ENCODE assay signal across 7 cellular contexts in genomic region chr12:33547084-33547483, GRCh38.
"Had no signal": no experiment of that assay in that cellular context is flagged by ENCODE, and none has a peak within 500 bp of the region (broad histone marks: within the 10 kb centered on the region; RNA-seq: fewer than 3 reads in every experiment).

No MANE protein-coding gene starts in this region.

- ATAC-seq: GM23338 had no signal

- H3K4me3 ChIP-seq: GM23338 had no signal

- H3K4me2 ChIP-seq: GM23338 had no signal

- DNase-seq: H9, HCEC 1CT, KG1 had no signal

- FAIRE-seq: H1, H54, HTR-8/SVneo had no signal
